Comparison of ENCODE assay signal across 1 cellular context in genomic region chr15:92903956-92904831, GRCh38.
TF ChIP-seq lines count a peak whose summit lies in the region.

No MANE protein-coding gene starts in this region.

TF ChIP-seq in K562, 482 proteins besides CTCF, POLR2A, EP300 and RAD21 (continued from another document and continues in another):
- TF ChIP-seq BCLAF1 (IDR thresholded peaks at IDR 0.05; ENCODE audit: borderline replicate concordance in 1 of 2, control insufficient read depth in 1 of 2, low read depth in 2 of 2, low read length in 1 of 2) (peak in 1 of 2 experiments; percentile 89; a peak in 1 of 4 replicates), ZC3H4 (CRISPR knock-in tag; IDR thresholded peaks at IDR 0.05; ENCODE audit: borderline replicate concordance) (no peak), TSHZ1 (CRISPR knock-in tag; IDR thresholded peaks at IDR 0.05) (0 out of 2 replicates have a peak, but pooled peaks have one; percentile 49), SUPT5H (IDR thresholded peaks at IDR 0.05) (peak; percentile 87), ZNF518B (CRISPR knock-in tag; IDR thresholded peaks at IDR 0.05) (no peak), ZBTB34 (CRISPR knock-in tag; IDR thresholded peaks at IDR 0.05) (no peak), ZBTB5 (IDR thresholded peaks at IDR 0.05) (no peak), ETS2 (tag; IDR thresholded peaks at IDR 0.05; ENCODE audit: borderline replicate concordance, poor library complexity, severe bottlenecking) (no peak), EHMT2 (IDR thresholded peaks at IDR 0.05) (no peak), ERF (CRISPR knock-in tag; IDR thresholded peaks at IDR 0.05) (peak; percentile 97), STAG1 (CRISPR knock-in tag; IDR thresholded peaks at IDR 0.05; ENCODE audit: borderline replicate concordance) (no peak), ADNP (tag; IDR thresholded peaks at IDR 0.05) (no peak), YBX1 (IDR thresholded peaks at IDR 0.05) (no peak), ZNF778 (CRISPR knock-in tag; IDR thresholded peaks at IDR 0.05) (no peak), ZNF217 (CRISPR knock-in tag; IDR thresholded peaks at IDR 0.05) (no peak), ZNF561 (CRISPR knock-in tag; conservative IDR thresholded peaks at IDR 0.05) (no peak), ZNF212 (CRISPR knock-in tag; IDR thresholded peaks at IDR 0.05) (no peak; the same call in 1 of the 2 replicates), LCOR (CRISPR knock-in tag; IDR thresholded peaks at IDR 0.05) (peak; percentile 77; the same call in 1 of the 2 replicates), PYGO2 (tag; IDR thresholded peaks at IDR 0.05) (0 out of 2 replicates have a peak, but pooled peaks have one; percentile 49), NR2C2 (CRISPR knock-in tag; IDR thresholded peaks at IDR 0.05) (peak; percentile 97), NR2C2 (tag; IDR thresholded peaks at IDR 0.05) (peak; percentile 99), HDAC1 (IDR thresholded peaks at IDR 0.05) (peak in 1 of 2 experiments; percentile 46; a peak in 1 of 4 replicates), FOXJ2 (tag; IDR thresholded peaks at IDR 0.05) (peak; percentile 81; the same call in 1 of the 2 replicates), NFYB (IDR thresholded peaks at IDR 0.05; ENCODE audit: extremely low read depth, insufficient read length) (peak; percentile 88)
- TF ChIP-seq, protein P1, sequence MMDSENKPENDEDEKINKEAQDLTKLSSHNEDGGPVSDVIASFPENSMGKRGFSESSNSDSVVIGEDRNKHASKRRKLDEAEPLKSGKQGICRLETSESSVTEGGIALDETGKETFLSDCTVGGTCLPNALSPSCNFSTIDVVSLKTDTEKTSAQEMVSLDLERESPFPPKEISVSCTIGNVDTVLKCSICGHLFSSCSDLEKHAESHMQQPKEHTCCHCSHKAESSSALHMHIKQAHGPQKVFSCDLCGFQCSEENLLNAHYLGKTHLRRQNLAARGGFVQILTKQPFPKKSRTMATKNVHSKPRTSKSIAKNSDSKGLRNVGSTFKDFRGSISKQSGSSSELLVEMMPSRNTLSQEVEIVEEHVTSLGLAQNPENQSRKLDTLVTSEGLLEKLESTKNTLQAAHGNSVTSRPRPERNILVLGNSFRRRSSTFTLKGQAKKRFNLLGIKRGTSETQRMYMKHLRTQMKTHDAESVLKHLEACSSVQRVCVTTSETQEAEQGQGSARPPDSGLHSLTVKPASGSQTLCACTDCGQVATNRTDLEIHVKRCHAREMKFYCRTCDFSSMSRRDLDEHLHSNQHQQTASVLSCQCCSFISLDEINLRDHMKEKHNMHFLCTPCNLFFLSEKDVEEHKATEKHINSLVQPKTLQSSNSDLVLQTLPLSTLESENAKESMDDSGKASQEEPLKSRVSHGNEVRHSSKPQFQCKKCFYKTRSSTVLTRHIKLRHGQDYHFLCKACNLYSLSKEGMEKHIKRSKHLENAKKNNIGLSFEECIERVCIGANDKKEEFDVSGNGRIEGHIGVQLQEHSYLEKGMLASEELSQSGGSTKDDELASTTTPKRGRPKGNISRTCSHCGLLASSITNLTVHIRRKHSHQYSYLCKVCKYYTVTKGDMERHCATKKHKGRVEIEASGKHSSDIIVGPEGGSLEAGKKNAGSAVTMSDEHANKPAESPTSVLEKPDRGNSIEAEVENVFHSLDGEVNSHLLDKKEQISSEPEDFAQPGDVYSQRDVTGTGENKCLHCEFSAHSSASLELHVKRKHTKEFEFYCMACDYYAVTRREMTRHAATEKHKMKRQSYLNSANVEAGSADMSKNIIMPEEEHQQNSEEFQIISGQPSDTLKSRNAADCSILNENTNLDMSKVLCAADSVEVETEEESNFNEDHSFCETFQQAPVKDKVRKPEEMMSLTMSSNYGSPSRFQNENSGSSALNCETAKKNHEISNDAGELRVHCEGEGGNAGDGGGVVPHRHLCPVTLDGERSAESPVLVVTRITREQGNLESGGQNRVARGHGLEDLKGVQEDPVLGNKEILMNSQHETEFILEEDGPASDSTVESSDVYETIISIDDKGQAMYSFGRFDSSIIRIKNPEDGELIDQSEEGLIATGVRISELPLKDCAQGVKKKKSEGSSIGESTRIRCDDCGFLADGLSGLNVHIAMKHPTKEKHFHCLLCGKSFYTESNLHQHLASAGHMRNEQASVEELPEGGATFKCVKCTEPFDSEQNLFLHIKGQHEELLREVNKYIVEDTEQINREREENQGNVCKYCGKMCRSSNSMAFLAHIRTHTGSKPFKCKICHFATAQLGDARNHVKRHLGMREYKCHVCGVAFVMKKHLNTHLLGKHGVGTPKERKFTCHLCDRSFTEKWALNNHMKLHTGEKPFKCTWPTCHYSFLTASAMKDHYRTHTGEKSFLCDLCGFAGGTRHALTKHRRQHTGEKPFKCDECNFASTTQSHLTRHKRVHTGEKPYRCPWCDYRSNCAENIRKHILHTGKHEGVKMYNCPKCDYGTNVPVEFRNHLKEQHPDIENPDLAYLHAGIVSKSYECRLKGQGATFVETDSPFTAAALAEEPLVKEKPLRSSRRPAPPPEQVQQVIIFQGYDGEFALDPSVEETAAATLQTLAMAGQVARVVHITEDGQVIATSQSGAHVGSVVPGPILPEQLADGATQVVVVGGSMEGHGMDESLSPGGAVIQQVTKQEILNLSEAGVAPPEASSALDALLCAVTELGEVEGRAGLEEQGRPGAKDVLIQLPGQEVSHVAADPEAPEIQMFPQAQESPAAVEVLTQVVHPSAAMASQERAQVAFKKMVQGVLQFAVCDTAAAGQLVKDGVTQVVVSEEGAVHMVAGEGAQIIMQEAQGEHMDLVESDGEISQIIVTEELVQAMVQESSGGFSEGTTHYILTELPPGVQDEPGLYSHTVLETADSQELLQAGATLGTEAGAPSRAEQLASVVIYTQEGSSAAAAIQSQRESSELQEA (IDR thresholded peaks at IDR 0.05; ENCODE audit: low read depth): no peak
- TF ChIP-seq, protein P2, sequence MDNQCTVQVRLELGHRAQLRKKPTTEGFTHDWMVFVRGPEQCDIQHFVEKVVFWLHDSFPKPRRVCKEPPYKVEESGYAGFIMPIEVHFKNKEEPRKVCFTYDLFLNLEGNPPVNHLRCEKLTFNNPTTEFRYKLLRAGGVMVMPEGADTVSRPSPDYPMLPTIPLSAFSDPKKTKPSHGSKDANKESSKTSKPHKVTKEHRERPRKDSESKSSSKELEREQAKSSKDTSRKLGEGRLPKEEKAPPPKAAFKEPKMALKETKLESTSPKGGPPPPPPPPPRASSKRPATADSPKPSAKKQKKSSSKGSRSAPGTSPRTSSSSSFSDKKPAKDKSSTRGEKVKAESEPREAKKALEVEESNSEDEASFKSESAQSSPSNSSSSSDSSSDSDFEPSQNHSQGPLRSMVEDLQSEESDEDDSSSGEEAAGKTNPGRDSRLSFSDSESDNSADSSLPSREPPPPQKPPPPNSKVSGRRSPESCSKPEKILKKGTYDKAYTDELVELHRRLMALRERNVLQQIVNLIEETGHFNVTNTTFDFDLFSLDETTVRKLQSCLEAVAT (IDR thresholded peaks at IDR 0.05): peak; percentile 97
